In genomic region chr3:69090021-69090420, GRCh38 we compare ENCODE assay signal across 1 cellular context.
TF ChIP-seq lines count a peak whose summit lies in the region.

No MANE protein-coding gene starts in this region.

TF ChIP-seq in IMR-90, 13 proteins besides CTCF, POLR2A, EP300 and RAD21 (continued from another document):
- TF ChIP-seq USF2 (IDR thresholded peaks at IDR 0.05; ENCODE audit: low read depth, low read length): no peak
